Comparison of ENCODE assay signal across 1 cellular context in the genomic region with DNA sequence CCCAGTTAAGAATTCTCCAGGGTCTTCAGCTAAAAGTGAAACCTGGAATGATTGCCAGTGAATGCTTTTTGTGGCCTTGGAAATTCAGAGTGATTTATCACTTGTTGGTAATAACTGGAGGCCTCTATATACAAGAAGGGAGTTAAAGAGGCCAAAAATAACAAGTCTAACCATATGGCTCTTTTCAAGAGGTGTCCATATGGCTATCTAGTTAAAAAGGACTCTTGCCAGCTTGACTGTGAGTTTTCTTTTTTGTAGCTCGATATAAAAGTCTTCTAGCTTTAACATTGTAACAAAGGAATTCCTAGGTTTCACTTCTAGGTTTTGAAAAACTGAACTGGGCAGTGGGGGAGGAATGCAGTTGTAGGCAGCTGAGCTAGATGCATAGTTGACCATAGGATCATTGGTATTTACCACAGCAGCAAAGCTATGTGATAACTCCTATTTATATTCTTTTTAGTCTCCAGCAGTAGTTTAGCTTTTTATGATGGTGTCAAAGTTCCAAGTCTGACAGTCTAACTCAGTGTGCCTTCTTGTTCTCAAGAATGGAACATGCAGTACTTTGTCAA.
TF ChIP-seq lines count a peak whose summit lies in the region.

No MANE protein-coding gene starts in this region.

TF ChIP-seq in SK-N-SH treated with all-trans-retinoic acid at 6 μM for 48 hours, 23 proteins besides CTCF, POLR2A, EP300 and RAD21 (continued from another document):
- TF ChIP-seq, protein P1, sequence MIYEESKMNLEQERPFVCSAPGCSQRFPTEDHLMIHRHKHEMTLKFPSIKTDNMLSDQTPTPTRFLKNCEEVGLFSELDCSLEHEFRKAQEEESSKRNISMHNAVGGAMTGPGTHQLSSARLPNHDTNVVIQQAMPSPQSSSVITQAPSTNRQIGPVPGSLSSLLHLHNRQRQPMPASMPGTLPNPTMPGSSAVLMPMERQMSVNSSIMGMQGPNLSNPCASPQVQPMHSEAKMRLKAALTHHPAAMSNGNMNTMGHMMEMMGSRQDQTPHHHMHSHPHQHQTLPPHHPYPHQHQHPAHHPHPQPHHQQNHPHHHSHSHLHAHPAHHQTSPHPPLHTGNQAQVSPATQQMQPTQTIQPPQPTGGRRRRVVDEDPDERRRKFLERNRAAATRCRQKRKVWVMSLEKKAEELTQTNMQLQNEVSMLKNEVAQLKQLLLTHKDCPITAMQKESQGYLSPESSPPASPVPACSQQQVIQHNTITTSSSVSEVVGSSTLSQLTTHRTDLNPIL (CRISPR knock-in tag; IDR thresholded peaks at IDR 0.05; ENCODE audit: low read depth) = 0 out of 2 replicates have a peak, but pooled peaks have one; percentile 13
